In genomic region chr16:66939366-66939765, GRCh38 we compare ENCODE assay signal across 33 cellular contexts. TPM values are rescaled to one million over a fixed set of nuclear protein-coding genes. Genes with fewer than 3 reads are reported as not detected.
"Had no signal": no experiment of that assay in that cellular context is flagged by ENCODE, and none has a peak within 500 bp of the region (broad histone marks: within the 10 kb centered on the region; RNA-seq: fewer than 3 reads in every experiment).

No MANE protein-coding gene starts in this region.

- H3K4me1 ChIP-seq: foreskin keratinocyte had no signal

- DNase-seq: activated B cell treated with CpG ODN at 0.5 μM for 24 hours; activated CD4-positive, alpha-beta memory T cell treated with anti-CD3 and anti-CD28 coated beads, Interleukin-2, amount 10 ng/mL, durations not matched to agents 7 days and 5 days; activated CD4-positive, alpha-beta T cell treated with anti-CD3 and anti-CD28 coated beads for 48 hours; activated CD4-positive, alpha-beta T cell treated with anti-CD3 and anti-CD28 coated beads, Interleukin-2, amount 50 U/mL, for 4 hours; activated CD8-positive, alpha-beta memory T cell treated with anti-CD3 and anti-CD28 coated beads, Interleukin-2, amount 50 U/mL, for 48 hours; activated effector memory CD4-positive, alpha-beta T cell treated with anti-CD3 and anti-CD28 coated beads, Interleukin-2, amount 50 U/mL, for 16 hours; activated naive CD4-positive, alpha-beta T cell treated with anti-CD3 and anti-CD28 coated beads for 36 hours; activated naive CD8-positive, alpha-beta T cell treated with anti-CD3 and anti-CD28 coated beads, Interleukin-2, amount 10 ng/mL, durations not matched to agents 7 days and 5 days; activated T-cell treated with anti-CD3 and anti-CD28 coated beads for 4 hours; activated T-cell treated with anti-CD3 and anti-CD28 coated beads, Interleukin-2, amount 50 U/mL, for 4 hours; amniotic stem cell; anterior cingulate cortex; brain microvascular endothelial cell; cortex of kidney; dermis blood vessel endothelial cell; effector CD4-positive, alpha-beta T cell; effector memory CD8-positive, alpha-beta T cell; erythroblast; foreskin keratinocyte; gastrocnemius medialis; glutamatergic neuron; T-helper 1 cell; T-helper 17 cell; T1000; WERI-Rb-1 had no signal

- H3K27ac ChIP-seq: brain microvascular endothelial cell, esophagus muscularis mucosa, foreskin keratinocyte, WERI-Rb-1 had no signal

- H3K27ac Mint-ChIP-seq: activated B cell treated with CpG ODN at 0.5 μM for 24 hours; activated CD4-positive, alpha-beta memory T cell treated with anti-CD3 and anti-CD28 coated beads, Interleukin-2, amount 10 ng/mL, durations not matched to agents 7 days and 5 days; activated naive CD4-positive, alpha-beta T cell treated with anti-CD3 and anti-CD28 coated beads for 36 hours; activated naive CD8-positive, alpha-beta T cell treated with anti-CD3 and anti-CD28 coated beads, Interleukin-2, amount 10 ng/mL, durations not matched to agents 7 days and 5 days; activated T-helper 2 cell treated with anti-CD3 and anti-CD28 coated beads, Interferon-gamma antibody, Interleukin-2, Interleukin-4, amounts not matched to agents 10 μg/mL and 5 μg/mL and 100 μg/mL, durations not matched to agents 14 hours and 24 hours and 36 hours; effector memory CD8-positive, alpha-beta T cell; T-helper 17 cell; T-helper 2 cell treated with Interferon-gamma antibody and Interleukin-4, amounts not matched to agents 5 μg/mL and 100 μg/mL, for 36 hours had no signal

- H3K9me3 ChIP-seq: esophagus muscularis mucosa, gastrocnemius medialis had no signal

- H3K4me3 ChIP-seq: esophagus muscularis mucosa, gastrocnemius medialis had no signal

- H3K4me3 Mint-ChIP-seq: activated B cell treated with CpG ODN at 0.5 μM for 24 hours; activated CD4-positive, alpha-beta memory T cell treated with anti-CD3 and anti-CD28 coated beads, Interleukin-2, amount 10 ng/mL, durations not matched to agents 7 days and 5 days; activated naive CD4-positive, alpha-beta T cell treated with anti-CD3 and anti-CD28 coated beads for 36 hours; activated naive CD4-positive, alpha-beta T cell treated with anti-CD3 and anti-CD28 coated beads, Interleukin-2, amount 50 U/mL, for 24 hours; activated naive CD8-positive, alpha-beta T cell treated with anti-CD3 and anti-CD28 coated beads, Interleukin-2, amount 10 ng/mL, durations not matched to agents 7 days and 5 days; activated T-cell treated with anti-CD3 and anti-CD28 coated beads, Interleukin-2, amount 50 U/mL, for 4 hours; central memory CD8-positive, alpha-beta T cell; effector memory CD8-positive, alpha-beta T cell; T-helper 17 cell; T-helper 2 cell treated with Interferon-gamma antibody and Interleukin-4, amounts not matched to agents 5 μg/mL and 100 μg/mL, for 36 hours had no signal

- H3K27me3 Mint-ChIP-seq: activated B cell treated with CpG ODN at 0.5 μM for 24 hours; activated CD4-positive, alpha-beta memory T cell treated with anti-CD3 and anti-CD28 coated beads, Interleukin-2, amount 10 ng/mL, durations not matched to agents 7 days and 5 days; activated naive CD4-positive, alpha-beta T cell treated with anti-CD3 and anti-CD28 coated beads, Interleukin-2, amount 50 U/mL, for 24 hours; activated naive CD8-positive, alpha-beta T cell treated with anti-CD3 and anti-CD28 coated beads, Interleukin-2, amount 10 ng/mL, durations not matched to agents 7 days and 5 days; central memory CD8-positive, alpha-beta T cell; effector memory CD8-positive, alpha-beta T cell; T-helper 17 cell had no signal

- H3K27me3 ChIP-seq: brain microvascular endothelial cell, esophagus muscularis mucosa, foreskin keratinocyte, gastrocnemius medialis had no signal

- ATAC-seq: activated CD4-positive, CD25-positive, alpha-beta regulatory T cell treated with anti-CD3 and anti-CD28 coated beads, Interleukin-2, amount 50 U/mL, for 24 hours; activated T-cell treated with anti-CD3 and anti-CD28 coated beads, Interleukin-2, amount 50 U/mL, for 4 hours; effector memory CD8-positive, alpha-beta T cell; foreskin keratinocyte; gastrocnemius medialis; T-helper 17 cell had no signal

- H3K9me3 Mint-ChIP-seq: activated B cell treated with CpG ODN at 0.5 μM for 24 hours; activated CD4-positive, alpha-beta memory T cell treated with anti-CD3 and anti-CD28 coated beads, Interleukin-2, amount 10 ng/mL, durations not matched to agents 7 days and 5 days; activated naive CD4-positive, alpha-beta T cell treated with anti-CD3 and anti-CD28 coated beads for 36 hours; activated naive CD4-positive, alpha-beta T cell treated with anti-CD3 and anti-CD28 coated beads, Interleukin-2, amount 50 U/mL, for 24 hours; activated naive CD8-positive, alpha-beta T cell treated with anti-CD3 and anti-CD28 coated beads, Interleukin-2, amount 10 ng/mL, durations not matched to agents 7 days and 5 days; activated T-cell treated with anti-CD3 and anti-CD28 coated beads, Interleukin-2, amount 50 U/mL, for 4 hours; activated T-helper 2 cell treated with anti-CD3 and anti-CD28 coated beads, Interferon-gamma antibody, Interleukin-2, Interleukin-4, amounts not matched to agents 10 μg/mL and 5 μg/mL and 100 μg/mL, durations not matched to agents 14 hours and 24 hours and 36 hours; central memory CD8-positive, alpha-beta T cell; effector memory CD8-positive, alpha-beta T cell; T-helper 2 cell treated with Interferon-gamma antibody and Interleukin-4, amounts not matched to agents 5 μg/mL and 100 μg/mL, for 36 hours had no signal

RNA-seq across cellular contexts. Expression of gene RRAD, which starts 14.0 kb away (rescaled TPM):
- total RNA-seq: activated B cell treated with CpG ODN at 0.5 μM for 24 hours had no signal

RNA-seq across cellular contexts. Expression of gene CDH16, which starts 20.7 kb away (rescaled TPM):
- total RNA-seq: activated B cell treated with CpG ODN at 0.5 μM for 24 hours; activated CD4-positive, alpha-beta memory T cell treated with anti-CD3 and anti-CD28 coated beads, Interleukin-2, amount 10 ng/mL, durations not matched to agents 7 days and 5 days; activated naive CD4-positive, alpha-beta T cell treated with anti-CD3 and anti-CD28 coated beads for 36 hours; activated naive CD8-positive, alpha-beta T cell treated with anti-CD3 and anti-CD28 coated beads, Interleukin-2, amount 10 ng/mL, durations not matched to agents 7 days and 5 days; activated T-cell treated with anti-CD3 and anti-CD28 coated beads, Interleukin-2, amount 50 U/mL, for 4 hours; activated T-helper 2 cell treated with anti-CD3 and anti-CD28 coated beads, Interferon-gamma antibody, Interleukin-2, Interleukin-4, amounts not matched to agents 10 μg/mL and 5 μg/mL and 100 μg/mL, durations not matched to agents 14 hours and 24 hours and 36 hours; astrocyte; cerebellum; foreskin keratinocyte; T-helper 17 cell had no signal

RNA-seq across cellular contexts. Expression of gene CES3, which starts 21.7 kb away (rescaled TPM):
- total RNA-seq: dermis blood vessel endothelial cell had no signal
